26 cellular contexts compared by ENCODE assay signal in genomic region chr7:31261373-31261772, GRCh38.
"Had no signal": no experiment of that assay in that cellular context is flagged by ENCODE, and none has a peak within 500 bp of the region (broad histone marks: within the 10 kb centered on the region; RNA-seq: fewer than 3 reads in every experiment).

No MANE protein-coding gene starts in this region.

- H3K4me1 ChIP-seq: colonic mucosa, esophagus squamous epithelium, gastrocnemius medialis, sigmoid colon, testis had no signal

- H3K27ac ChIP-seq: colonic mucosa, esophagus squamous epithelium, gastrocnemius medialis, sigmoid colon, testis had no signal

- H3K4me1 Mint-ChIP-seq: activated B cell treated with CpG ODN at 0.5 μM for 24 hours; activated CD4-positive, alpha-beta T cell treated with anti-CD3 and anti-CD28 coated beads for 36 hours; activated naive CD8-positive, alpha-beta T cell treated with anti-CD3 and anti-CD28 coated beads for 36 hours; nephron progenitor cell; stimulated activated memory B cell treated with anti-CD40 and anti-IgM and Interleukin-4, amounts not matched to agents 10 μg/mL and 1 μg/mL and 100 μg/mL, for 72 hours had no signal

- H3K27me3 Mint-ChIP-seq: activated B cell treated with CpG ODN at 0.5 μM for 24 hours; activated naive CD8-positive, alpha-beta T cell treated with anti-CD3 and anti-CD28 coated beads for 36 hours; effector memory CD8-positive, alpha-beta T cell; stimulated activated memory B cell treated with anti-CD40 and anti-IgM and Interleukin-4, amounts not matched to agents 10 μg/mL and 1 μg/mL and 100 μg/mL, for 72 hours had no signal

- H3K9me3 Mint-ChIP-seq: activated B cell treated with CpG ODN at 0.5 μM for 24 hours; activated naive CD8-positive, alpha-beta T cell treated with anti-CD3 and anti-CD28 coated beads for 36 hours; activated T-cell treated with anti-CD3 and anti-CD28 coated beads, Interleukin-2, amount 50 U/mL, for 4 hours; activated T-helper 2 cell treated with anti-CD3 and anti-CD28 coated beads, Interferon-gamma antibody, Interleukin-2, Interleukin-4, amounts not matched to agents 10 μg/mL and 5 μg/mL and 100 μg/mL, durations not matched to agents 14 hours and 24 hours and 36 hours; effector memory CD8-positive, alpha-beta T cell; nephron progenitor cell; T-helper 1 cell treated with Interleukin-12 subunit alpha and Interleukin-12 subunit beta and Interleukin-4 antibody, amounts not matched to agents 30 μg/mL and 1 μg/mL, for 36 hours had no signal

- H3K4me3 Mint-ChIP-seq: activated B cell treated with CpG ODN at 0.5 μM for 24 hours; activated CD4-positive, alpha-beta T cell treated with anti-CD3 and anti-CD28 coated beads for 36 hours; activated naive CD8-positive, alpha-beta T cell treated with anti-CD3 and anti-CD28 coated beads for 36 hours; activated T-cell treated with anti-CD3 and anti-CD28 coated beads, Interleukin-2, amount 50 U/mL, for 4 hours; effector memory CD8-positive, alpha-beta T cell; nephron progenitor cell; stimulated activated memory B cell treated with anti-CD40 and anti-IgM and Interleukin-4, amounts not matched to agents 10 μg/mL and 1 μg/mL and 100 μg/mL, for 72 hours; T-helper 1 cell treated with Interleukin-12 subunit alpha and Interleukin-12 subunit beta and Interleukin-4 antibody, amounts not matched to agents 30 μg/mL and 1 μg/mL, for 36 hours had no signal

- H3K36me3 Mint-ChIP-seq: activated naive CD8-positive, alpha-beta T cell treated with anti-CD3 and anti-CD28 coated beads for 36 hours; stimulated activated memory B cell treated with anti-CD40 and anti-IgM and Interleukin-4, amounts not matched to agents 10 μg/mL and 1 μg/mL and 100 μg/mL, for 72 hours had no signal

- H3K4me3 ChIP-seq: colonic mucosa, dorsolateral prefrontal cortex, esophagus squamous epithelium, gastrocnemius medialis, mucosa of descending colon, sigmoid colon, smooth muscle cell, testis had no signal

- H3K27ac Mint-ChIP-seq: activated B cell treated with CpG ODN at 0.5 μM for 24 hours; activated CD4-positive, alpha-beta T cell treated with anti-CD3 and anti-CD28 coated beads for 36 hours; activated naive CD8-positive, alpha-beta T cell treated with anti-CD3 and anti-CD28 coated beads for 36 hours; activated T-helper 2 cell treated with anti-CD3 and anti-CD28 coated beads, Interferon-gamma antibody, Interleukin-2, Interleukin-4, amounts not matched to agents 10 μg/mL and 5 μg/mL and 100 μg/mL, durations not matched to agents 14 hours and 24 hours and 36 hours; effector memory CD8-positive, alpha-beta T cell; nephron progenitor cell; stimulated activated memory B cell treated with anti-CD40 and anti-IgM and Interleukin-4, amounts not matched to agents 10 μg/mL and 1 μg/mL and 100 μg/mL, for 72 hours; T-helper 1 cell treated with Interleukin-12 subunit alpha and Interleukin-12 subunit beta and Interleukin-4 antibody, amounts not matched to agents 30 μg/mL and 1 μg/mL, for 36 hours had no signal

- H3K9me3 ChIP-seq: colonic mucosa, esophagus squamous epithelium, gastrocnemius medialis, mucosa of descending colon, sigmoid colon, testis had no signal

- H3K36me3 ChIP-seq: colonic mucosa, esophagus squamous epithelium, gastrocnemius medialis, sigmoid colon had no signal

- ATAC-seq: activated CD4-positive, alpha-beta T cell treated with anti-CD3 and anti-CD28 coated beads for 36 hours; activated T-cell treated with anti-CD3 and anti-CD28 coated beads, Interleukin-2, amount 50 U/mL, for 4 hours; effector memory CD8-positive, alpha-beta T cell; gastrocnemius medialis; left ventricle myocardium superior; mucosa of descending colon; stimulated activated memory B cell treated with anti-CD40 and anti-IgM and Interleukin-4, amounts not matched to agents 10 μg/mL and 1 μg/mL and 100 μg/mL, for 72 hours had no signal

- DNase-seq: activated B cell treated with CpG ODN at 0.5 μM for 24 hours; activated CD4-positive, alpha-beta T cell treated with anti-CD3 and anti-CD28 coated beads for 36 hours; activated CD4-positive, alpha-beta T cell treated with anti-CD3 and anti-CD28 coated beads, Interleukin-2, amount 50 U/mL, for 48 hours; activated CD8-positive, alpha-beta memory T cell treated with anti-CD3 and anti-CD28 coated beads, Interleukin-2, amount 50 U/mL, for 48 hours; activated naive CD4-positive, alpha-beta T cell treated with Interleukin-2 at 50 U/mL for 16 hours; activated naive CD8-positive, alpha-beta T cell treated with anti-CD3 and anti-CD28 coated beads for 36 hours; activated T-cell treated with anti-CD3 and anti-CD28 coated beads, Interleukin-2, amount 50 U/mL, for 4 hours; colonic mucosa; dorsolateral prefrontal cortex; effector memory CD8-positive, alpha-beta T cell; esophagus squamous epithelium; gastrocnemius medialis; hippocampal formation; left ventricle myocardium superior; mucosa of descending colon; nephron progenitor cell; nucleus accumbens; sigmoid colon; stimulated activated CD4-positive, alpha-beta T cell treated with anti-CD3 and anti-CD28 coated beads, Interleukin-15, amount 100 ng/mL, for 24 hours; T1000; testis; trophoblast cell had no signal
